ENCODE assay signal across 18 cellular contexts in the genomic region with DNA sequence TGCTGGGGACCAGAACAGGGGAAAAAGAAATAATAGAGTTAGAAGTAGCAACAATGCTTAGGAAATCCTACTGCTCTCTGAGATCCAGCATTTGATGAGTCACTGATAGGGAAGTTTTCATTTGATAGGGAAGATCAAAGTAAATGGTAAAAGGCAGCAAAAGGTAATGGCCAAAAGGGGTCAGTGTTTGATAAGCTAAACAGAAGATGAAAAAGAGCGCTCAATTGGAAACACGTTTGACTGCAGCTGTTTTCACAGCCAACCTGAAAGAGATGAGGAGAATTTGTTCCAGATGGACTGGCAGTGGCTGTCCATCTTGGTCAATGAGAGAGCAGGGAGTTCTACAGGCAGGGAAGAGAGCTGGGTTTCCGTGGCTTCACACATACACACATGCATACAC.
DNase-seq lines count a peak whose midpoint lies in the region; ATAC-seq, FAIRE-seq and TF ChIP-seq lines count a peak whose summit lies in the region.
"Had no signal": no experiment of that assay in that cellular context is flagged by ENCODE, and none has a peak within 500 bp of the region (broad histone marks: within the 10 kb centered on the region; RNA-seq: fewer than 3 reads in every experiment).

No MANE protein-coding gene starts in this region.

- no peak overlapping the region for H3K9ac ChIP-seq in OCI-LY3 (ENCODE audit: low read length)

- FAIRE-seq in D721Med (lab: Jason Lieb, UNC), result no peak
- FAIRE-seq: GM12892, urothelium cell line had no signal

- ATAC-seq in GM21423 (IDR thresholded peaks at IDR 0.05; ENCODE audit: unreplicated experiment), result no peak
- ATAC-seq: stimulated activated naive CD8-positive, alpha-beta T cell treated with anti-CD3 and anti-CD28 coated beads, Interleukin-15, Interleukin-2, amounts not matched to agents 100 U/mL and 50 U/mL, for 24 hours; WTC11 had no signal

- H3K4me2 ChIP-seq in OCI-LY3 (ENCODE audit: low read length), result peak overlapping the region; percentile 27

- H3K27ac ChIP-seq in OCI-LY3 (ENCODE audit: low read length) (no peak overlapping the region), caudate nucleus (ENCODE audit: low read depth, low read length) (no peak overlapping the region)

- peaks cover 4% of the 10 kb centered on the region; the same call in 1 of the 2 replicates for H3K27me3 ChIP-seq in OCI-LY3 (ENCODE audit: low read depth, low read length)

- DNase-seq in D721Med (ENCODE audit: insufficient read length, low spot score), result no peak
- peak; percentile 9 for DNase-seq in Jurkat, Clone E6-1 (ENCODE audit: low read depth, low spot score)
- DNase-seq in iPS-NIHi7 (ENCODE audit: extremely low spot score), result peak; percentile 22
- DNase-seq in OCI-M2 (lab: John Stamatoyannopoulos, UW; ENCODE audit: unreplicated experiment), result no peak
- no peak for DNase-seq in caudate nucleus (lab: John Stamatoyannopoulos, UW)
- no peak for DNase-seq in HK-2 (ENCODE audit: unreplicated experiment)
- DNase-seq: activated gamma-delta T cell; AML-193; aorta; cortex of kidney; NCI-H2081 treated with DMSO at 0.1 percent for 48 hours; stimulated activated naive CD8-positive, alpha-beta T cell treated with anti-CD3 and anti-CD28 coated beads, Interleukin-15, Interleukin-2, amounts not matched to agents 100 U/mL and 50 U/mL, for 24 hours; SW 1271 had no signal

- no peaks in the 10 kb centered on the region for H3K36me3 ChIP-seq in OCI-LY3 (replicated peaks; ENCODE audit: low read depth, low read length)

- H4K20me1 ChIP-seq in OCI-LY3 (ENCODE audit: insufficient read depth, low read length), result no peaks in the 10 kb centered on the region

- H3K79me2 ChIP-seq in OCI-LY3 (ENCODE audit: low read length), result no peaks in the 10 kb centered on the region

- no peak overlapping the region for H3K4me3 ChIP-seq in Jurkat, Clone E6-1 (ENCODE audit: low read length)
- H3K4me3 ChIP-seq in OCI-LY3 (ENCODE audit: low read length), result no peak overlapping the region

- H3K9me3 ChIP-seq in OCI-LY3 (ENCODE audit: insufficient read depth, low read length), result no peaks in the 10 kb centered on the region

- TF ChIP-seq CTCF in D721Med (IDR thresholded peaks at IDR 0.05; ENCODE audit: insufficient read depth, missing control alignments), result peak; percentile 66
- peak; percentile 90 for TF ChIP-seq CTCF in OCI-LY3 (IDR thresholded peaks at IDR 0.05; ENCODE audit: low read depth, low read length)

- peaks cover 39% of the 10 kb centered on the region for H3K4me1 ChIP-seq in OCI-LY3 (ENCODE audit: low read length)

- H2AFZ ChIP-seq in OCI-LY3 (ENCODE audit: low read depth, low read length), result no peak overlapping the region

Comparison
In these comparisons a context has a peak if more than half of its experiments do, and no peak if none do; other contexts are left out.
1. DNase-seq: peak in Jurkat, Clone E6-1 (single experiment) and iPS-NIHi7 (single experiment); none in D721Med (single experiment), OCI-M2 (single experiment), caudate nucleus (0 of 61) and HK-2 (single experiment).